23 cellular contexts compared by ENCODE assay signal in the genomic region with DNA sequence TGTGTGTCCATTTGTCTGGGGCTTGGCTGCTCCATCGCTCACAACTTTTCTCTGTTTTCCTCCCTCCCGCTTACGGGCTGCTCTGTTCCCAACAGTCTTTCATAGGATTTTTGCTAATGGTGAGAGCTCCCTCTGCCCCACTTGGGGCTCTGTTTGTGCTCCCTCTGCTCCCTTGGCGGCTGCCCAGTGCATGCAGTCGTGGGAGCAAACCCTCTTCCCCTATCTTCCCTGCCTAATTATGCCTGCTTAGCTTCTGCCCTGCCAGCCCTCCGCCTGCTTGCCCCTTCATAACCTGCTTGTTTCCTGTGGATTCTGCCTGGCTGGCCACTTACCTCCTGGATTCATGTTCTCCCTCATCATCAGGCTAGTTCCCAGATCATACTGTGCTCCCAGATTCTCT. TPM values are rescaled to one million over a fixed set of nuclear protein-coding genes. Genes with fewer than 3 reads are reported as not detected.
A peak's percentile ranks its signal among the peaks of the same experiment; 100 is the strongest.
DNase-seq lines count a peak whose midpoint lies in the region; ATAC-seq lines count a peak whose summit lies in the region.
"Had no signal": no experiment of that assay in that cellular context is flagged by ENCODE, and none has a peak within 500 bp of the region (broad histone marks: within the 10 kb centered on the region; RNA-seq: fewer than 3 reads in every experiment).

No MANE protein-coding gene starts in this region.

- H3K27ac ChIP-seq in naive thymus-derived CD4-positive, alpha-beta T cell (ENCODE audit: low read depth, low read length) = no peak overlapping the region
- H3K27ac ChIP-seq: GM23248, HL-60 had no signal

- H3K4me1 ChIP-seq in naive thymus-derived CD4-positive, alpha-beta T cell (ENCODE audit: control insufficient read depth in 2 of 2, insufficient read depth in 2 of 2, low read length in 2 of 2) = peaks cover 10 to 16% of the 10 kb centered on the region in 2 donors
- H3K4me1 ChIP-seq: BE2C had no signal

- H3K9me3 ChIP-seq in naive thymus-derived CD4-positive, alpha-beta T cell (ENCODE audit: control insufficient read depth in 2 of 3, low read length in 3 of 3) = no peaks in the 10 kb centered on the region
- H3K9me3 ChIP-seq: BE2C had no signal

- no peaks in the 10 kb centered on the region for H3K9me3 Mint-ChIP-seq in activated CD4-positive, alpha-beta T cell treated with anti-CD3 and anti-CD28 coated beads for 36 hours (ENCODE audit: low read depth)
- no peaks in the 10 kb centered on the region for H3K9me3 Mint-ChIP-seq in activated CD4-positive, alpha-beta T cell treated with anti-CD3 and anti-CD28 coated beads, Interleukin-2, amount 10 ng/mL, durations not matched to agents 7 days and 5 days
- no peaks in the 10 kb centered on the region for H3K9me3 Mint-ChIP-seq in stimulated activated naive CD8-positive, alpha-beta T cell treated with anti-CD3 and anti-CD28 coated beads, Interleukin-15, amount 100 ng/mL, for 72 hours
- H3K9me3 Mint-ChIP-seq in naive thymus-derived CD4-positive, alpha-beta T cell = no peaks in the 10 kb centered on the region

- ATAC-seq in activated CD4-positive, alpha-beta T cell treated with anti-CD3 and anti-CD28 coated beads for 36 hours = no peak
- no peak for ATAC-seq in stimulated activated naive CD8-positive, alpha-beta T cell treated with anti-CD3 and anti-CD28 coated beads, Interleukin-15, amount 100 ng/mL, for 72 hours
- ATAC-seq in stimulated activated naive CD8-positive, alpha-beta T cell treated with anti-CD3 and anti-CD28 coated beads, Interleukin-15, Interleukin-2, amounts not matched to agents 100 U/mL and 50 U/mL, for 24 hours = no peak
- no peak for ATAC-seq in naive thymus-derived CD4-positive, alpha-beta T cell
- ATAC-seq: HCT116, K562 had no signal

- no peaks in the 10 kb centered on the region for H3K27me3 Mint-ChIP-seq in activated CD4-positive, alpha-beta T cell treated with anti-CD3 and anti-CD28 coated beads for 36 hours
- no peaks in the 10 kb centered on the region for H3K27me3 Mint-ChIP-seq in activated CD4-positive, alpha-beta T cell treated with anti-CD3 and anti-CD28 coated beads, Interleukin-2, amount 10 ng/mL, durations not matched to agents 7 days and 5 days
- H3K27me3 Mint-ChIP-seq in stimulated activated naive CD8-positive, alpha-beta T cell treated with anti-CD3 and anti-CD28 coated beads, Interleukin-15, amount 100 ng/mL, for 72 hours = no peaks in the 10 kb centered on the region
- no peaks in the 10 kb centered on the region for H3K27me3 Mint-ChIP-seq in naive thymus-derived CD4-positive, alpha-beta T cell

- intact Hi-C loops in activated CD4-positive, alpha-beta T cell treated with anti-CD3 and anti-CD28 coated beads for 36 hours (cut with DNase I, micrococcal nuclease) = no loop called here
- intact Hi-C loops in naive thymus-derived CD4-positive, alpha-beta T cell (cut with micrococcal nuclease) = no loop called here
- intact Hi-C loops in head of caudate nucleus (cut with DNase I) = no loop called here

- POLR2A ChIA-PET in activated CD4-positive, alpha-beta T cell treated with anti-CD3 and anti-CD28 coated beads for 36 hours (lab: Charles Lee) = interaction anchor here (0.5 kb wide), 1 partner anchor 34 kb away, joined by 4 read pairs; no protein-coding TSS in a partner anchor
- POLR2A ChIA-PET in activated CD4-positive, alpha-beta T cell treated with anti-CD3 and anti-CD28 coated beads, Interleukin-2, amount 10 ng/mL, durations not matched to agents 7 days and 5 days (lab: Charles Lee) = no interaction called here
- POLR2A ChIA-PET in naive thymus-derived CD4-positive, alpha-beta T cell (lab: Charles Lee) = no interaction called here

- no peaks in the 10 kb centered on the region for H3K27me3 ChIP-seq in naive thymus-derived CD4-positive, alpha-beta T cell (ENCODE audit: control insufficient read depth in 2 of 2, insufficient read depth in 2 of 2, low read length in 2 of 2)
- H3K27me3 ChIP-seq: BE2C had no signal

- peaks cover 52% of the 10 kb centered on the region for H3K36me3 Mint-ChIP-seq in activated CD4-positive, alpha-beta T cell treated with anti-CD3 and anti-CD28 coated beads for 36 hours (ENCODE audit: low read depth)
- H3K36me3 Mint-ChIP-seq in activated CD4-positive, alpha-beta T cell treated with anti-CD3 and anti-CD28 coated beads, Interleukin-2, amount 10 ng/mL, durations not matched to agents 7 days and 5 days (ENCODE audit: low read depth) = peaks cover 64% of the 10 kb centered on the region
- peaks cover 24 to 63% (median 53%) of the 10 kb centered on the region in 5 donors for H3K36me3 Mint-ChIP-seq in naive thymus-derived CD4-positive, alpha-beta T cell

- peak overlapping the region; percentile 56 for H3K27ac Mint-ChIP-seq in activated CD4-positive, alpha-beta T cell treated with anti-CD3 and anti-CD28 coated beads for 36 hours
- H3K27ac Mint-ChIP-seq in activated CD4-positive, alpha-beta T cell treated with anti-CD3 and anti-CD28 coated beads, Interleukin-2, amount 10 ng/mL, durations not matched to agents 7 days and 5 days = no peak overlapping the region
- peak overlapping the region; percentile 34 to 61 for H3K27ac Mint-ChIP-seq in stimulated activated naive CD8-positive, alpha-beta T cell treated with anti-CD3 and anti-CD28 coated beads, Interleukin-15, amount 100 ng/mL, for 72 hours
- H3K27ac Mint-ChIP-seq in naive thymus-derived CD4-positive, alpha-beta T cell = peak overlapping the region in 7 of 9 donors; percentile 3 to 84 (median 46)

- H3K4me1 Mint-ChIP-seq in activated CD4-positive, alpha-beta T cell treated with anti-CD3 and anti-CD28 coated beads for 36 hours = peaks cover 19% of the 10 kb centered on the region
- peaks cover 14% of the 10 kb centered on the region for H3K4me1 Mint-ChIP-seq in activated CD4-positive, alpha-beta T cell treated with anti-CD3 and anti-CD28 coated beads, Interleukin-2, amount 10 ng/mL, durations not matched to agents 7 days and 5 days
- peaks cover 11% of the 10 kb centered on the region for H3K4me1 Mint-ChIP-seq in stimulated activated naive CD8-positive, alpha-beta T cell treated with anti-CD3 and anti-CD28 coated beads, Interleukin-15, amount 100 ng/mL, for 72 hours
- peaks cover 12 to 44% (median 24%) of the 10 kb centered on the region in 7 donors for H3K4me1 Mint-ChIP-seq in naive thymus-derived CD4-positive, alpha-beta T cell

- peaks cover 52 to 73% (median 55%) of the 10 kb centered on the region in 3 experiments for H3K36me3 ChIP-seq in naive thymus-derived CD4-positive, alpha-beta T cell (ENCODE audit: control insufficient read depth in 2 of 3, insufficient read depth in 3 of 3, low read length in 3 of 3)

- CTCF ChIA-PET in activated CD4-positive, alpha-beta T cell treated with anti-CD3 and anti-CD28 coated beads for 36 hours (lab: Charles Lee) = no interaction called here
- CTCF ChIA-PET in activated CD4-positive, alpha-beta T cell treated with anti-CD3 and anti-CD28 coated beads, Interleukin-2, amount 10 ng/mL, durations not matched to agents 7 days and 5 days (lab: Charles Lee) = interaction anchor here (0.6 kb wide), 1 partner anchor 32 kb away, joined by 3 read pairs; no protein-coding TSS in a partner anchor
- CTCF ChIA-PET in naive thymus-derived CD4-positive, alpha-beta T cell (lab: Charles Lee) = no interaction called here

- no peak overlapping the region for H3K4me3 Mint-ChIP-seq in activated CD4-positive, alpha-beta T cell treated with anti-CD3 and anti-CD28 coated beads for 36 hours
- no peak overlapping the region for H3K4me3 Mint-ChIP-seq in activated CD4-positive, alpha-beta T cell treated with anti-CD3 and anti-CD28 coated beads, Interleukin-2, amount 10 ng/mL, durations not matched to agents 7 days and 5 days
- no peak overlapping the region for H3K4me3 Mint-ChIP-seq in stimulated activated naive CD8-positive, alpha-beta T cell treated with anti-CD3 and anti-CD28 coated beads, Interleukin-15, amount 100 ng/mL, for 72 hours
- no peak overlapping the region for H3K4me3 Mint-ChIP-seq in naive thymus-derived CD4-positive, alpha-beta T cell

- DNase-seq in activated CD4-positive, alpha-beta T cell treated with anti-CD3 and anti-CD28 coated beads for 36 hours = no peak
- DNase-seq in activated CD4-positive, alpha-beta T cell treated with anti-CD3 and anti-CD28 coated beads, Interleukin-2, amount 10 ng/mL, durations not matched to agents 7 days and 5 days = no peak
- DNase-seq in stimulated activated naive CD8-positive, alpha-beta T cell treated with anti-CD3 and anti-CD28 coated beads, Interleukin-15, amount 100 ng/mL, for 72 hours = no peak
- no peak for DNase-seq in stimulated activated naive CD8-positive, alpha-beta T cell treated with anti-CD3 and anti-CD28 coated beads, Interleukin-15, Interleukin-2, amounts not matched to agents 100 U/mL and 50 U/mL, for 24 hours
- DNase-seq in naive thymus-derived CD4-positive, alpha-beta T cell = no peak
- DNase-seq in H4 (ENCODE audit: low spot score) (no peak), head of caudate nucleus (no peak), SKM-1 treated with dmso at 0.1 percent for 144 hours (lab: John Stamatoyannopoulos, UW; ENCODE audit: unreplicated experiment) (no peak)
- DNase-seq: 8988T; BE2C; DMS79 treated with DMSO at 0.1 percent for 48 hours; GM23248; MV-4-11; NCI-H1417 treated with DMSO at 0.1 percent for 48 hours; NCI-H1930; NCI-H446; NCI-H69; NK-92 treated with Interleukin-12 subunit alpha and Interleukin-12 subunit beta, amount 100 ng/mL, for 24 hours; SIG-M5 had no signal

- no peak overlapping the region for H3K4me3 ChIP-seq in naive thymus-derived CD4-positive, alpha-beta T cell (ENCODE audit: low read length)
- H3K4me3 ChIP-seq: GM23248, K562 had no signal

RNA-seq across cellular contexts. Expression of gene KRTCAP3, which starts 6.6 kb away (rescaled TPM):
- 1 to 10 TPM; 4.7 to 5.9 TPM for total RNA-seq in activated CD4-positive, alpha-beta T cell treated with anti-CD3 and anti-CD28 coated beads for 36 hours
- 1 to 10 TPM; 7.1 to 8.3 TPM for total RNA-seq in activated CD4-positive, alpha-beta T cell treated with anti-CD3 and anti-CD28 coated beads, Interleukin-2, amount 10 ng/mL, durations not matched to agents 7 days and 5 days
- total RNA-seq in naive thymus-derived CD4-positive, alpha-beta T cell = 10 to 100 TPM in 3 of 5 experiments, 1 to 10 TPM in 2; 5.7 to 27.1 (median 11.5) TPM
- polyA plus RNA-seq in naive thymus-derived CD4-positive, alpha-beta T cell = 1 to 10 TPM in 1 of 2 donors, under 1 TPM in 1; 0.39 to 2.6 TPM
- not detected in 2 replicates for total RNA-seq in H4 (2014; rRNA removed; shearing (Covaris generic))
- total RNA-seq: G401, GM23248 had no signal

RNA-seq across cellular contexts. Expression of gene NRBP1, which starts 7.2 kb away (rescaled TPM):
- 10 to 100 TPM; 74.3 to 74.4 TPM for total RNA-seq in activated CD4-positive, alpha-beta T cell treated with anti-CD3 and anti-CD28 coated beads for 36 hours
- total RNA-seq in activated CD4-positive, alpha-beta T cell treated with anti-CD3 and anti-CD28 coated beads, Interleukin-2, amount 10 ng/mL, durations not matched to agents 7 days and 5 days = 10 to 100 TPM; 77.1 to 82.3 TPM
- total RNA-seq in naive thymus-derived CD4-positive, alpha-beta T cell = 100 to 1,000 TPM in 4 of 5 experiments, 10 to 100 TPM in 1; 94.4 to 181 (median 121) TPM
- polyA plus RNA-seq in naive thymus-derived CD4-positive, alpha-beta T cell = 100 to 1,000 TPM in 1 of 2 donors, 10 to 100 TPM in 1; 70.0 to 124 TPM
- 99.9 and 102 TPM in 2 replicates for total RNA-seq in H4 (2014; rRNA removed; shearing (Covaris generic))

RNA-seq across cellular contexts. Expression of gene PPM1G, which starts 26.2 kb away (rescaled TPM):
- 100 to 1,000 TPM; 115 to 121 TPM for total RNA-seq in activated CD4-positive, alpha-beta T cell treated with anti-CD3 and anti-CD28 coated beads for 36 hours
- 100 to 1,000 TPM; 109 TPM for total RNA-seq in activated CD4-positive, alpha-beta T cell treated with anti-CD3 and anti-CD28 coated beads, Interleukin-2, amount 10 ng/mL, durations not matched to agents 7 days and 5 days
- 100 to 1,000 TPM in 1 of 5 experiments, 10 to 100 TPM in 4; 39.5 to 101 (median 45.1) TPM for total RNA-seq in naive thymus-derived CD4-positive, alpha-beta T cell
- polyA plus RNA-seq in naive thymus-derived CD4-positive, alpha-beta T cell = 100 to 1,000 TPM in 1 of 2 donors, 10 to 100 TPM in 1; 74.4 to 107 TPM
- total RNA-seq in H4 (2014; rRNA removed; shearing (Covaris generic)) = 72.0 and 81.7 TPM in 2 replicates

RNA-seq across cellular contexts. Expression of gene IFT172, which starts 53.9 kb away (rescaled TPM):
- 1 to 10 TPM; 8.7 TPM for total RNA-seq in activated CD4-positive, alpha-beta T cell treated with anti-CD3 and anti-CD28 coated beads for 36 hours
- 1 to 10 TPM; 9.3 to 9.8 TPM for total RNA-seq in activated CD4-positive, alpha-beta T cell treated with anti-CD3 and anti-CD28 coated beads, Interleukin-2, amount 10 ng/mL, durations not matched to agents 7 days and 5 days
- total RNA-seq in naive thymus-derived CD4-positive, alpha-beta T cell = 10 to 100 TPM; 12.3 to 35.8 (median 22.2) TPM
- polyA plus RNA-seq in naive thymus-derived CD4-positive, alpha-beta T cell = 1 to 10 TPM; 1.4 to 4.6 TPM
- 4.5 and 6.3 TPM in 2 replicates for total RNA-seq in H4 (2014; rRNA removed; shearing (Covaris generic))

RNA-seq across cellular contexts. Expression of gene ZNF513, which starts 55.1 kb away (rescaled TPM):
- total RNA-seq in activated CD4-positive, alpha-beta T cell treated with anti-CD3 and anti-CD28 coated beads for 36 hours = 10 to 100 TPM in 1 of 2 experiments, 1 to 10 TPM in 1; 7.7 to 10.5 TPM
- 10 to 100 TPM; 14.3 to 15.4 TPM for total RNA-seq in activated CD4-positive, alpha-beta T cell treated with anti-CD3 and anti-CD28 coated beads, Interleukin-2, amount 10 ng/mL, durations not matched to agents 7 days and 5 days
- 10 to 100 TPM; 15.6 to 23.2 (median 19.2) TPM for total RNA-seq in naive thymus-derived CD4-positive, alpha-beta T cell
- polyA plus RNA-seq in naive thymus-derived CD4-positive, alpha-beta T cell = 1 to 10 TPM; 2.6 to 8.1 TPM
- 1.4 and 2.8 TPM in 2 replicates for total RNA-seq in H4 (2014; rRNA removed; shearing (Covaris generic))
